23 cellular contexts compared by ENCODE assay signal in the genomic region with DNA sequence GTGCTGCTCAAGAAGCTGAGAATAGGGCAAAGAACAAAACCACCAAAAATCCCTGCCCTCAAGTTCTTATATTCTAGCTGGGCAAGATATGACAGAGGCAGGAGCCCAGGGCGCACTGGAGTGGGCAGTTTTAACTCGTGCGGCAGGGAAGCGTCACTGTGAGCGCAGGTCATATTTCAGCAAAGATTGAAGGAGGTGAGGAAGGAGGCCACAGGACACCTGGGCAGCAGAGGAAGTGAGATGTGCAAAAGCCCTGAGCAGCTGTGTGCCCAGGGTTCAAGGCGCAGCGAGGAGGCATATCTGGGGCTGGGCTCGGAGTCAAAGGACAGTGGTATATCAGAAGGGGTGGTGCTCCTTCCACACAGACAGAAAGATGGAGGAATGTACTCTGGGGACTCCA. TPM values are rescaled to one million over a fixed set of nuclear protein-coding genes. Genes with fewer than 3 reads are reported as not detected.
"Had no signal": no experiment of that assay in that cellular context is flagged by ENCODE, and none has a peak within 500 bp of the region (broad histone marks: within the 10 kb centered on the region; RNA-seq: fewer than 3 reads in every experiment).

No MANE protein-coding gene starts in this region.

- ATAC-seq: activated CD4-positive, CD25-positive, alpha-beta regulatory T cell treated with anti-CD3 and anti-CD28 coated beads, Interleukin-2, amount 50 U/mL, for 24 hours; activated CD8-positive, alpha-beta T cell treated with anti-CD3 and anti-CD28 coated beads for 36 hours; SK-N-SH treated with all-trans-retinoic acid at 6 μM for 48 hours had no signal

- DNase-seq: activated CD4-positive, alpha-beta T cell treated with anti-CD3 and anti-CD28 coated beads for 4 hours; activated CD8-positive, alpha-beta T cell treated with anti-CD3 and anti-CD28 coated beads for 36 hours; activated gamma-delta T cell; activated naive CD4-positive, alpha-beta T cell treated with anti-CD3 and anti-CD28 coated beads for 36 hours; activated T-cell treated with anti-CD3 and anti-CD28 coated beads, Interleukin-2, amount 50 U/mL, for 24 hours; amygdala; brain microvascular endothelial cell; Kasumi-1; KBM-7; NCI-H1048; NCI-H146; NCI-H187 treated with DMSO at 0.1 percent for 48 hours; NCI-H2081 treated with DMSO at 0.1 percent for 48 hours; NCI-H446; NCI-H524; SHP77 had no signal

- H3K4me3 ChIP-seq: cardiac muscle cell, Peyer's patch, SJSA1 had no signal

- H3K4me1 ChIP-seq: Peyer's patch, SJSA1 had no signal

- H3K27ac ChIP-seq: brain microvascular endothelial cell, cardiac muscle cell, Peyer's patch, RWPE1, SJSA1 had no signal

- H3K27me3 ChIP-seq: brain microvascular endothelial cell, cardiac muscle cell, Peyer's patch had no signal

- H3K36me3 ChIP-seq: brain microvascular endothelial cell, cardiac muscle cell, Peyer's patch, SJSA1 had no signal

- H3K9me3 ChIP-seq: Peyer's patch had no signal

RNA-seq across cellular contexts. Expression of gene KCNC1, which starts 13.5 kb away (rescaled TPM):
- total RNA-seq: activated CD8-positive, alpha-beta T cell treated with anti-CD3 and anti-CD28 coated beads for 36 hours; activated naive CD4-positive, alpha-beta T cell treated with anti-CD3 and anti-CD28 coated beads for 36 hours; activated T-helper 1 cell treated with anti-CD3 and anti-CD28 coated beads, Interleukin-12 subunit alpha, Interleukin-12 subunit beta, Interleukin-2, Interleukin-4 antibody, amounts not matched to agents 30 ng/mL and 10 ng/mL and 1 ng/mL, durations not matched to agents 14 hours and 24 hours and 36 hours; cardiac muscle cell; SJSA1 had no signal

RNA-seq across cellular contexts. Expression of gene MYOD1, which starts 28.7 kb away (rescaled TPM):
- total RNA-seq: activated CD8-positive, alpha-beta T cell treated with anti-CD3 and anti-CD28 coated beads for 36 hours; activated naive CD4-positive, alpha-beta T cell treated with anti-CD3 and anti-CD28 coated beads for 36 hours; activated T-helper 1 cell treated with anti-CD3 and anti-CD28 coated beads, Interleukin-12 subunit alpha, Interleukin-12 subunit beta, Interleukin-2, Interleukin-4 antibody, amounts not matched to agents 30 ng/mL and 10 ng/mL and 1 ng/mL, durations not matched to agents 14 hours and 24 hours and 36 hours; cardiac muscle cell; Peyer's patch; SJSA1 had no signal
- polyA plus RNA-seq: cardiac muscle cell had no signal
